In the genomic region with DNA sequence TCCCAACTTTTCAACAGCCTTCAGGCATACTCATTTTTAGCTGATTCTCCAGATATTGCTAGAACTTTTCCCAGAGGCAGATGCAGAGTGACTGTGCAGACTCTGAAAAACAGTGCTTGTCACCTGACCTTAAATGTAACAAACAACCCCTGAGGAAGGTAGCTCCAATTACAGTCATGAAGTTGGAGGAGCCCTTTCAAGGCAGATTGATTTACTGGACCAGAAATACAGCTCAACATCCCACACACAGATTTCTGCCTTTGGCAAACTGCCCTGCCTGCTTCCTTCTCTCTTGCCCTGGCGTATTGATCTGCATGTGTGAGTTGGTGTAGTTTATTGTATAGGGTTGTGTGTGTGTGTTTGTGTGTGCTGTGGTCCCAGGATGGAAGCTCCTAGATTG, we compare ENCODE assay signal across 20 cellular contexts. TPM values are rescaled to one million over a fixed set of nuclear protein-coding genes. Genes with fewer than 3 reads are reported as not detected.
DNase-seq lines count a peak whose midpoint lies in the region; ATAC-seq and TF ChIP-seq lines count a peak whose summit lies in the region.
"Had no signal": no experiment of that assay in that cellular context is flagged by ENCODE, and none has a peak within 500 bp of the region (broad histone marks: within the 10 kb centered on the region; RNA-seq: fewer than 3 reads in every experiment).

No MANE protein-coding gene starts in this region.

- TF ChIP-seq RAD21 in Ishikawa (IDR thresholded peaks at IDR 0.05; ENCODE audit: low read depth) = no peak

- ATAC-seq in GM21526 (IDR thresholded peaks at IDR 0.05; ENCODE audit: low FRiP score, unreplicated experiment) (no peak), HG03108 (IDR thresholded peaks at IDR 0.05; ENCODE audit: unreplicated experiment) (no peak)
- ATAC-seq: activated CD4-positive, alpha-beta T cell treated with anti-CD3 and anti-CD28 coated beads for 36 hours; foreskin keratinocyte; naive thymus-derived CD8-positive, alpha-beta T cell had no signal

- no peak overlapping the region for H3K4me3 Mint-ChIP-seq in Calu3 (ENCODE audit: low read depth, unreplicated experiment)
- H3K4me3 Mint-ChIP-seq: activated CD4-positive, alpha-beta T cell treated with anti-CD3 and anti-CD28 coated beads for 36 hours; naive thymus-derived CD8-positive, alpha-beta T cell had no signal

- peaks cover 28% of the 10 kb centered on the region for H3K4me1 Mint-ChIP-seq in Calu3 (ENCODE audit: low read depth, unreplicated experiment)
- H3K4me1 Mint-ChIP-seq: activated CD4-positive, alpha-beta T cell treated with anti-CD3 and anti-CD28 coated beads for 36 hours had no signal

- no peak overlapping the region for H3K27ac Mint-ChIP-seq in Calu3 (ENCODE audit: unreplicated experiment)
- H3K27ac Mint-ChIP-seq: activated CD4-positive, alpha-beta T cell treated with anti-CD3 and anti-CD28 coated beads for 36 hours had no signal

- TF ChIP-seq CTCF in Calu3 (IDR thresholded peaks at IDR 0.05; ENCODE audit: unreplicated experiment) (no peak), VCaP (conservative IDR thresholded peaks at IDR 0.05) (no peak)

- TF ChIP-seq EP300 in Ishikawa (IDR thresholded peaks at IDR 0.05; ENCODE audit: borderline replicate concordance) = no peak

- peak overlapping the region; percentile 31; the same call in 1 of the 2 replicates for H3K27ac ChIP-seq in VCaP
- H3K27ac ChIP-seq: BLaER1, brain microvascular endothelial cell, foreskin keratinocyte, SJSA1, testis had no signal

- no peaks in the 10 kb centered on the region for H3K9me3 Mint-ChIP-seq in Calu3 (ENCODE audit: low read depth, unreplicated experiment)

- no peaks in the 10 kb centered on the region for H3K36me3 Mint-ChIP-seq in Calu3 (ENCODE audit: insufficient read depth, unreplicated experiment)

- DNase-seq in Calu3 = peak; percentile 54
- peak; percentile 32 for DNase-seq in kidney glomerular epithelial cell (lab: John Stamatoyannopoulos, UW)
- DNase-seq in SKM-1 treated with dmso at 0.1 percent for 144 hours (lab: John Stamatoyannopoulos, UW; ENCODE audit: unreplicated experiment) = no peak
- no peak for DNase-seq in midbrain (lab: John Stamatoyannopoulos, UW)
- DNase-seq: activated CD4-positive, alpha-beta T cell treated with anti-CD3 and anti-CD28 coated beads for 36 hours; activated CD8-positive, alpha-beta memory T cell treated with anti-CD3 and anti-CD28 coated beads, Interleukin-2, amount 50 U/mL, for 48 hours; activated naive CD4-positive, alpha-beta T cell treated with anti-CD3 and anti-CD28 coated beads, Interleukin-2, amount 50 U/mL, for 16 hours; brain microvascular endothelial cell; effector CD4-positive, alpha-beta T cell; foreskin keratinocyte; naive thymus-derived CD8-positive, alpha-beta T cell; stimulated activated CD4-positive, alpha-beta T cell treated with anti-CD3 and anti-CD28 coated beads, Interleukin-1b, Interleukin-23, amount 100 ng/mL, for 48 hours; T1000; testis had no signal

- no peaks in the 10 kb centered on the region for H3K27me3 Mint-ChIP-seq in Calu3 (ENCODE audit: unreplicated experiment)
- H3K27me3 Mint-ChIP-seq: activated CD4-positive, alpha-beta T cell treated with anti-CD3 and anti-CD28 coated beads for 36 hours had no signal

- no TSS peak for BruUV-seq in Calu3 (replicated peaks; lab: Mats Ljungman, UMichigan)

- CTCF ChIA-PET in Calu3 (lab: Charles Lee) = no interaction called here

- intact Hi-C loops in Calu3 (cut with micrococcal nuclease; ENCODE audit: unreplicated experiment) = no loop called here

TF ChIP-seq in Ishikawa, 13 proteins besides CTCF, POLR2A, EP300 and RAD21:
- TF ChIP-seq TAF1 (IDR thresholded peaks at IDR 0.05; ENCODE audit: low read depth) (no peak), NFIC (IDR thresholded peaks at IDR 0.05) (peak; percentile 56), USF1 (IDR thresholded peaks at IDR 0.05) (peak; percentile 66)

RNA-seq across cellular contexts. Expression of gene PYROXD2, which starts 38.5 kb away (rescaled TPM):
- 7.0 and 10.1 TPM in 2 replicates for total RNA-seq in Calu3 (2022)

Comparison
In these comparisons a context has a peak if more than half of its experiments do, and no peak if none do; other contexts are left out.
1. DNase-seq: peak in Calu3 (single experiment) and kidney glomerular epithelial cell (single experiment); none in SKM-1 treated with dmso at 0.1 percent for 144 hours (single experiment) and midbrain (single experiment).